In genomic region chr12:118187746-118188390, GRCh38 we compare ENCODE assay signal across 9 cellular contexts. TPM values are rescaled to one million over a fixed set of nuclear protein-coding genes. Genes with fewer than 3 reads are reported as not detected.
A peak's percentile ranks its signal among the peaks of the same experiment; 100 is the strongest.
DNase-seq lines count a peak whose midpoint lies in the region; ATAC-seq, FAIRE-seq and TF ChIP-seq lines count a peak whose summit lies in the region.
"Had no signal": no experiment of that assay in that cellular context is flagged by ENCODE, and none has a peak within 500 bp of the region (broad histone marks: within the 10 kb centered on the region; RNA-seq: fewer than 3 reads in every experiment).

No MANE protein-coding gene starts in this region.

- H3K4me1 ChIP-seq in K562 (replicated peaks in 1 of 2; ENCODE audit: control insufficient read depth in 2 of 2, insufficient read depth in 2 of 2, low read length in 2 of 2) = peaks cover 0 to 10% of the 10 kb centered on the region in 2 experiments; a peak in 3 of 5 replicates
- peaks cover 0 to 45% (median 25%) of the 10 kb centered on the region in 5 donors for H3K4me1 ChIP-seq in subcutaneous abdominal adipose tissue (ENCODE audit: control insufficient read depth in 5 of 5, insufficient read depth in 5 of 5, low read length in 5 of 5)

- POLR2A ChIA-PET in activated CD4-positive, alpha-beta T cell treated with anti-CD3 and anti-CD28 coated beads for 36 hours (lab: Charles Lee) = no interaction called here
- POLR2A ChIA-PET in K562 (lab: Yijun Ruan, JAX) = interaction anchor here (0.7 kb wide), 1 partner anchor 47 kb away, joined by 4 read pairs; no protein-coding TSS in a partner anchor

- no peaks in the 10 kb centered on the region for H3K79me2 ChIP-seq in K562 (ENCODE audit: control insufficient read depth, insufficient read depth, low read length)

- H3K4me3 ChIP-seq in K562 (no peak overlapping the region), subcutaneous abdominal adipose tissue (ENCODE audit: low read depth in 1 of 5, low read length in 5 of 5) (no peak overlapping the region)

- H3K4me2 ChIP-seq in K562 (ENCODE audit: insufficient read depth, low read length) = no peak overlapping the region; the same call in 1 of the 2 replicates

- peak; percentile 62 for FAIRE-seq in K562 (lab: Jason Lieb, UNC)

- no peak overlapping the region for H3K4me3 Mint-ChIP-seq in activated CD4-positive, alpha-beta T cell treated with anti-CD3 and anti-CD28 coated beads for 36 hours
- H3K4me3 Mint-ChIP-seq in mesothelial cell of epicardium = peak overlapping the region; percentile 79

- in situ Hi-C loops in K562 (cut with MboI) = loop anchor here (25.0 kb wide), 1 partner anchor 174 kb away; the partner anchor contains the start of gene TAOK3

- intact Hi-C loops in activated CD4-positive, alpha-beta T cell treated with anti-CD3 and anti-CD28 coated beads for 36 hours (cut with DNase I, micrococcal nuclease) = no loop called here
- intact Hi-C loops in K562 (cut with micrococcal nuclease) = loop anchor here (10.0 kb wide), 1 partner anchor 313 kb away; no protein-coding TSS in a partner anchor

- DNase-seq in activated CD4-positive, alpha-beta T cell treated with anti-CD3 and anti-CD28 coated beads for 36 hours = no peak
- DNase-seq in activated CD4-positive, alpha-beta T cell treated with anti-CD3 and anti-CD28 coated beads for 48 hours = no peak
- peak in 3 of 4 experiments; percentile 17 to 27 (median 20) for DNase-seq in K562 (ENCODE audit: extremely low read depth in 1 of 4, low spot score in 3 of 4)
- no peak for DNase-seq in mesothelial cell of epicardium (ENCODE audit: low spot score in 2 of 2, unreplicated experiment in 2 of 2)
- no peak for DNase-seq in NCI-H1436 treated with DMSO at 0.1 percent for 48 hours (lab: John Stamatoyannopoulos, UW)
- no peak for DNase-seq in activated CD4-positive, alpha-beta T cell treated with anti-CD3 and anti-CD28 coated beads, Interleukin-2, amount 50 U/mL, for 4 hours
- DNase-seq: NCI-H446 had no signal

- ATAC-seq in activated CD4-positive, alpha-beta T cell treated with anti-CD3 and anti-CD28 coated beads for 36 hours = no peak
- ATAC-seq in K562 = peak; percentile 83
- ATAC-seq in HG02870 (IDR thresholded peaks at IDR 0.05; ENCODE audit: unreplicated experiment) = no peak

- WGBS in K562 (ENCODE audit: insufficient coverage, low coverage, missing lambda C conversion rate) = 19% methylated on average over 6 of the region's 6 CpGs

- no peak for TF ChIP-seq EP300 in K562 (IDR thresholded peaks at IDR 0.05; ENCODE audit: low read length)

- peak overlapping the region; percentile 15; the same call in 1 of the 3 replicates for H3K27ac ChIP-seq in K562 (ENCODE audit: extremely low read depth, low read depth, low read length)
- H3K27ac ChIP-seq in subcutaneous abdominal adipose tissue (ENCODE audit: low read depth, low read length) = peak overlapping the region; percentile 61

- H3K27ac Mint-ChIP-seq in activated CD4-positive, alpha-beta T cell treated with anti-CD3 and anti-CD28 coated beads for 36 hours = peak overlapping the region; percentile 59
- H3K27ac Mint-ChIP-seq in mesothelial cell of epicardium = peak overlapping the region; percentile 35

- no peaks in the 10 kb centered on the region for H4K20me1 ChIP-seq in K562 (replicated peaks; ENCODE audit: control insufficient read depth, insufficient read depth, low read length)

- H3K9me3 ChIP-seq in K562 (replicated peaks; ENCODE audit: control insufficient read depth, insufficient read depth, low read depth, low read length) (no peaks in the 10 kb centered on the region), subcutaneous abdominal adipose tissue (ENCODE audit: control insufficient read depth in 5 of 5, low read length in 5 of 5) (no peaks in the 10 kb centered on the region)

- no peak for TF ChIP-seq RAD21 in K562 (CRISPR knock-in tag; conservative IDR thresholded peaks at IDR 0.05 in 1 of 2, IDR thresholded peaks at IDR 0.05 in 1 of 2)

- H3K9me1 ChIP-seq in K562 (ENCODE audit: control insufficient read depth, insufficient read depth, low read length) = no peaks in the 10 kb centered on the region

- TF ChIP-seq CTCF in K562 (IDR thresholded peaks at IDR 0.05 in 2 of 3, conservative IDR thresholded peaks at IDR 0.05 in 1 of 3; ENCODE audit: insufficient read depth in 2 of 3, low read depth in 1 of 3, low read length in 3 of 3) = no peak
- TF ChIP-seq CTCF in mesothelial cell of epicardium (IDR thresholded peaks at IDR 0.05; ENCODE audit: unreplicated experiment) = no peak

- TF ChIP-seq POLR2A in K562 (conservative IDR thresholded peaks at IDR 0.05) = no peak

- H3K9ac ChIP-seq in K562 (ENCODE audit: insufficient read depth in 1 of 2, low read depth in 2 of 2, low read length in 2 of 2) = no peak overlapping the region
- peak overlapping the region in 2 of 5 donors; percentile 52 to 65 for H3K9ac ChIP-seq in subcutaneous abdominal adipose tissue (ENCODE audit: low read length in 5 of 5)

- no peaks in the 10 kb centered on the region for H3K9me3 Mint-ChIP-seq in activated CD4-positive, alpha-beta T cell treated with anti-CD3 and anti-CD28 coated beads for 36 hours (ENCODE audit: low read depth)
- no peaks in the 10 kb centered on the region for H3K9me3 Mint-ChIP-seq in mesothelial cell of epicardium

- peaks cover 2% of the 10 kb centered on the region for H3K36me3 Mint-ChIP-seq in activated CD4-positive, alpha-beta T cell treated with anti-CD3 and anti-CD28 coated beads for 36 hours (ENCODE audit: low read depth)
- H3K36me3 Mint-ChIP-seq in mesothelial cell of epicardium = no peaks in the 10 kb centered on the region

- H2AFZ ChIP-seq in K562 (ENCODE audit: low read depth, low read length) = no peak overlapping the region

- no peaks in the 10 kb centered on the region for H3K27me3 Mint-ChIP-seq in activated CD4-positive, alpha-beta T cell treated with anti-CD3 and anti-CD28 coated beads for 36 hours
- H3K27me3 Mint-ChIP-seq in mesothelial cell of epicardium (ENCODE audit: low read depth) = no peaks in the 10 kb centered on the region

- H3K27me3 ChIP-seq in K562 (ENCODE audit: control insufficient read depth in 2 of 2, insufficient read depth in 2 of 2, low read length in 2 of 2) (no peaks in the 10 kb centered on the region), subcutaneous abdominal adipose tissue (ENCODE audit: control insufficient read depth in 5 of 5, insufficient read depth in 4 of 5, low read length in 5 of 5) (no peaks in the 10 kb centered on the region)

- no TSS peak for BruUV-seq in K562 (replicated peaks; lab: Mats Ljungman, UMichigan)

- peaks cover 18% of the 10 kb centered on the region for H3K4me1 Mint-ChIP-seq in activated CD4-positive, alpha-beta T cell treated with anti-CD3 and anti-CD28 coated beads for 36 hours
- peaks cover 48% of the 10 kb centered on the region for H3K4me1 Mint-ChIP-seq in mesothelial cell of epicardium

- CTCF ChIA-PET in activated CD4-positive, alpha-beta T cell treated with anti-CD3 and anti-CD28 coated beads for 36 hours (lab: Charles Lee) = interaction anchor here (1.1 kb wide), 1 partner anchor 12 kb away, joined by 3 read pairs; no protein-coding TSS in a partner anchor
- CTCF ChIA-PET in K562 (lab: Yijun Ruan, JAX; ENCODE audit: low intra/inter-chr PET ratio) = no interaction called here

- H3K36me3 ChIP-seq in K562 (ENCODE audit: control insufficient read depth, insufficient read depth, low read length) (peaks cover 29% of the 10 kb centered on the region; the same call in 1 of the 3 replicates), subcutaneous abdominal adipose tissue (ENCODE audit: control insufficient read depth in 5 of 5, insufficient read depth in 5 of 5, low read length in 5 of 5) (peaks cover 0 to 10% (median 0%) of the 10 kb centered on the region in 5 donors)

TF ChIP-seq in K562, 482 proteins besides CTCF, POLR2A, EP300 and RAD21 (continues in another document):
- no peak for TF ChIP-seq MYC (IDR thresholded peaks at IDR 0.05; ENCODE audit: low read depth, low read length)
- no peak for TF ChIP-seq MYC (CRISPR knock-in tag; IDR thresholded peaks at IDR 0.05; ENCODE audit: borderline replicate concordance, low read depth)
- no peak for TF ChIP-seq ZBTB7A (IDR thresholded peaks at IDR 0.05; ENCODE audit: borderline replicate concordance, control insufficient read depth, low read depth, low read length)
- no peak for TF ChIP-seq THRA (IDR thresholded peaks at IDR 0.05)

RNA-seq across cellular contexts. Expression of gene PEBP1, which starts 51.9 kb away (rescaled TPM):
- 100 to 1,000 TPM; 117 to 134 TPM for total RNA-seq in activated CD4-positive, alpha-beta T cell treated with anti-CD3 and anti-CD28 coated beads for 36 hours
- total RNA-seq in K562 (2011; cell fraction: chromatin; rRNA removed; ENCODE audit: low replicate concordance) = 8.8 and 16.1 TPM in 2 replicates
- total RNA-seq in K562 (2011; cell fraction: nucleolus; rRNA removed) = 20.7 and 23.2 TPM in 2 replicates
- 17.1 and 23.0 TPM in 2 replicates for total RNA-seq in K562 (2011; cell fraction: nucleoplasm; rRNA removed)
- 203 and 259 TPM in 2 replicates for total RNA-seq in K562 (2014; rRNA removed)
- 141 and 146 TPM in 2 replicates for total RNA-seq in K562 (2014; rRNA removed; fragmentation: Illumina TruSeq; extraction: Trizol)
- total RNA-seq in K562 (2015; rRNA removed; fragmentation: Illumina TruSeq; extraction: Trizol) = 194 and 202 TPM in 2 replicates
- total RNA-seq in K562 (2021) = 183 and 186 TPM in 2 replicates
- 112 and 145 TPM in 2 replicates for polyA plus RNA-seq in K562 (2011; rRNA removed)
- 179 and 230 TPM in 2 replicates for polyA plus RNA-seq in K562 (2011; cell fraction: cytosol; rRNA removed)
- polyA plus RNA-seq in K562 (2011; cell fraction: nucleus; rRNA removed) = 62.5 and 85.5 TPM in 2 replicates
- polyA plus RNA-seq in K562 (2012) = 95.4 and 146 TPM in 2 replicates
- 206 and 207 TPM in 2 replicates for polyA plus RNA-seq in K562 (2014; fragmentation: Illumina TruSeq; extraction: Trizol)
- 100 to 1,000 TPM in 1 of 2 experiments, 10 to 100 TPM in 1; 77.3 to 113 TPM for polyA plus RNA-seq in K562 (2014; fragmentation: Nextera tagmentation; extraction: Ambion mirVana)
- polyA plus RNA-seq in K562 (2014; rRNA removed) = 153 and 160 TPM in 2 replicates
- polyA minus RNA-seq in K562 (2011; rRNA and poly(A)+ RNA removed) = 67.6 and 77.2 TPM in 2 replicates
- 65.7 and 86.5 TPM in 2 replicates for polyA minus RNA-seq in K562 (2011; cell fraction: cytosol; rRNA and poly(A)+ RNA removed)
- polyA minus RNA-seq in K562 (2011; cell fraction: nucleus; rRNA and poly(A)+ RNA removed) = 8.2 and 15.0 TPM in 2 replicates
- 154 to 166 TPM (median 156 TPM) in 3 replicates for total RNA-seq in mesothelial cell of epicardium

Comparison
In these comparisons a context has a peak if more than half of its experiments do, and no peak if none do; other contexts are left out.
1. DNase-seq: peak in K562 (3 of 4); none in activated CD4-positive, alpha-beta T cell treated with anti-CD3 and anti-CD28 coated beads for 36 hours (single experiment), activated CD4-positive, alpha-beta T cell treated with anti-CD3 and anti-CD28 coated beads for 48 hours (single experiment), mesothelial cell of epicardium (0 of 2), NCI-H1436 treated with DMSO at 0.1 percent for 48 hours (single experiment) and activated CD4-positive, alpha-beta T cell treated with anti-CD3 and anti-CD28 coated beads, Interleukin-2, amount 50 U/mL, for 4 hours (0 of 2).